In the genomic region with DNA sequence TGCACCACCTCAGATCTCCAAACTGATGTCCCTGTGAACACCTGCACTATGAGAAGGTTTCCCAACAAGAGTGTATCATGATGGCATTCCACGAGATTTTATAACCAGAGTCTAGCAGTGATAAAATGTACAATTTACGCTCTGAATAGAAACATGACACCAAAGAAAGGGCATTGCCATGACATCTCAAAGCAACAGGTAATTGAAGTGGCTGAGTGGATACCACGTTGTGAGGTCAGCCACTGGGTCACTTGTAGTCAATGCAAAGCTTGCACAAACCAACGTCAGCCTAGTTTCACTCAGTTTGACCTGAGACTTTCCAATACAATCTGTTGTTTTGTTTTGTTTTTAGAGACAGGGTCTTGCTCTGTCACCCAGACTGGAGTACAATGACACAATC, we compare ENCODE assay signal across 24 cellular contexts. TPM values are rescaled to one million over a fixed set of nuclear protein-coding genes. Genes with fewer than 3 reads are reported as not detected.
"Had no signal": no experiment of that assay in that cellular context is flagged by ENCODE, and none has a peak within 500 bp of the region (broad histone marks: within the 10 kb centered on the region; RNA-seq: fewer than 3 reads in every experiment).

No MANE protein-coding gene starts in this region.

- DNase-seq: islet precursor cell; left ventricle myocardium inferior; midbrain; mucosa of descending colon; naive thymus-derived CD4-positive, alpha-beta T cell; ovary; stimulated activated CD4-positive, alpha-beta T cell treated with anti-CD3 and anti-CD28 coated beads, Interleukin-12 subunit alpha, Interleukin-12 subunit beta, amount 100 ng/mL, for 4 hours; stimulated activated CD4-positive, alpha-beta T cell treated with anti-CD3 and anti-CD28 coated beads, Interleukin-15, amount 100 ng/mL, for 24 hours; stimulated activated CD4-positive, alpha-beta T cell treated with anti-CD3 and anti-CD28 coated beads, Interleukin-2, amount 100 ng/mL, for 24 hours; stimulated activated CD4-positive, alpha-beta T cell treated with anti-CD3 and anti-CD28 coated beads, Interleukin-4, amount 100 ng/mL, for 1 hour; stimulated activated naive B cell treated with anti-CD40 and anti-IgM and Interleukin-4, amounts not matched to agents 10 μg/mL and 1 μg/mL and 100 μg/mL, for 72 hours; stimulated activated naive CD8-positive, alpha-beta T cell treated with anti-CD3 and anti-CD28 coated beads, Interleukin-15, Interleukin-2, amounts not matched to agents 100 U/mL and 50 U/mL, for 24 hours; stomach; testis; thyroid gland; transverse colon; upper lobe of left lung had no signal

- H3K27me3 Mint-ChIP-seq: memory B cell; naive thymus-derived CD4-positive, alpha-beta T cell; progenitor cell of endocrine pancreas; stimulated activated naive B cell treated with anti-CD40 and anti-IgM and Interleukin-4, amounts not matched to agents 10 μg/mL and 1 μg/mL and 100 μg/mL, for 72 hours had no signal

- H3K4me1 Mint-ChIP-seq: memory B cell; naive thymus-derived CD4-positive, alpha-beta T cell; stimulated activated naive B cell treated with anti-CD40 and anti-IgM and Interleukin-4, amounts not matched to agents 10 μg/mL and 1 μg/mL and 100 μg/mL, for 72 hours had no signal

- H3K27me3 ChIP-seq: ovary, right atrium auricular region, stomach, testis, thyroid gland, transverse colon, upper lobe of left lung had no signal

- H3K36me3 ChIP-seq: left ventricle myocardium inferior, ovary, right atrium auricular region, thyroid gland, transverse colon had no signal

- H3K9me3 Mint-ChIP-seq: memory B cell; natural killer cell treated with Interleukin-12 subunit alpha and Interleukin-12 subunit beta and Interleukin-15 and Interleukin-18, amount 100 ng/mL, for 72 hours; stimulated activated naive B cell treated with anti-CD40 and anti-IgM and Interleukin-4, amounts not matched to agents 10 μg/mL and 1 μg/mL and 100 μg/mL, for 72 hours had no signal

- H3K36me3 Mint-ChIP-seq: natural killer cell treated with Interleukin-12 subunit alpha and Interleukin-12 subunit beta and Interleukin-15 and Interleukin-18, amount 100 ng/mL, for 72 hours had no signal

- H3K4me1 ChIP-seq: left ventricle myocardium inferior, right atrium auricular region, stomach, testis, thyroid gland, upper lobe of left lung had no signal

- ATAC-seq: mucosa of descending colon; naive thymus-derived CD4-positive, alpha-beta T cell; natural killer cell treated with Interleukin-12 subunit alpha and Interleukin-12 subunit beta and Interleukin-15 and Interleukin-18, amount 100 ng/mL, for 72 hours; sciatic nerve; stimulated activated naive B cell treated with anti-CD40 and anti-IgM and Interleukin-4, amounts not matched to agents 10 μg/mL and 1 μg/mL and 100 μg/mL, for 72 hours; stimulated activated naive CD8-positive, alpha-beta T cell treated with anti-CD3 and anti-CD28 coated beads, Interleukin-15, Interleukin-2, amounts not matched to agents 100 U/mL and 50 U/mL, for 24 hours had no signal

- H3K9me3 ChIP-seq: left ventricle myocardium inferior, mucosa of descending colon, ovary, right atrium auricular region, stomach, testis, thyroid gland, transverse colon, upper lobe of left lung had no signal

- H3K27ac Mint-ChIP-seq: memory B cell; naive thymus-derived CD4-positive, alpha-beta T cell; natural killer cell treated with Interleukin-12 subunit alpha and Interleukin-12 subunit beta and Interleukin-15 and Interleukin-18, amount 100 ng/mL, for 72 hours; progenitor cell of endocrine pancreas; stimulated activated naive B cell treated with anti-CD40 and anti-IgM and Interleukin-4, amounts not matched to agents 10 μg/mL and 1 μg/mL and 100 μg/mL, for 72 hours had no signal

- H3K4me3 Mint-ChIP-seq: memory B cell; naive thymus-derived CD4-positive, alpha-beta T cell; natural killer cell treated with Interleukin-12 subunit alpha and Interleukin-12 subunit beta and Interleukin-15 and Interleukin-18, amount 100 ng/mL, for 72 hours; stimulated activated naive B cell treated with anti-CD40 and anti-IgM and Interleukin-4, amounts not matched to agents 10 μg/mL and 1 μg/mL and 100 μg/mL, for 72 hours had no signal

- H3K4me3 ChIP-seq: left ventricle myocardium inferior, mucosa of descending colon, ovary, right atrium auricular region, skin epidermis, stomach, testis, thyroid gland, transverse colon, upper lobe of left lung had no signal

- H3K27ac ChIP-seq: left ventricle myocardium inferior, ovary, right atrium auricular region, skin epidermis, stomach, testis, thyroid gland, transverse colon, upper lobe of left lung had no signal

RNA-seq across cellular contexts. Expression of a gene that starts 54.1 kb away (rescaled TPM):
- polyA plus RNA-seq: neural cell had no signal
